Comparison of ENCODE assay signal across 8 cellular contexts in genomic region chr7:5694221-5694754, GRCh38.
DNase-seq lines count a peak whose midpoint lies in the region; TF ChIP-seq lines count a peak whose summit lies in the region.

No MANE protein-coding gene starts in this region.

- DNase-seq in Daoy (ENCODE audit: low read depth) (peak; percentile 33), SK-N-MC (ENCODE audit: low read depth, low spot score) (no peak), esophagus squamous epithelium (lab: John Stamatoyannopoulos, UW) (no peak), prostate gland (ENCODE audit: low spot score) (no peak), NCI-H1092 treated with DMSO at 0.1 percent for 48 hours (lab: John Stamatoyannopoulos, UW) (no peak), DMS153 treated with DMSO at 0.1 percent for 48 hours (lab: John Stamatoyannopoulos, UW; ENCODE audit: unreplicated experiment) (no peak), SJCRH30 (no peak), COLO829 (ENCODE audit: low spot score) (no peak)

- H3K4me1 ChIP-seq in esophagus squamous epithelium, result peaks cover 66 to 100% (median 85%) of the 10 kb centered on the region in 3 donors
- peaks cover 45% of the 10 kb centered on the region for H3K4me1 ChIP-seq in prostate gland (replicated peaks)
- peaks cover 52% of the 10 kb centered on the region for H3K4me1 ChIP-seq in SJCRH30

- intact Hi-C loops in esophagus squamous epithelium (cut with DNase I) (no loop called here), prostate gland (cut with DNase I) (no loop called here)

- H3K4me3 ChIP-seq in SK-N-MC, result no peak overlapping the region
- peak overlapping the region in 3 of 4 donors; percentile 30 to 63 (median 32) for H3K4me3 ChIP-seq in esophagus squamous epithelium
- H3K4me3 ChIP-seq in prostate gland, result no peak overlapping the region
- H3K4me3 ChIP-seq in SJCRH30, result no peak overlapping the region

- H3K27me3 ChIP-seq in esophagus squamous epithelium, result no peaks in the 10 kb centered on the region
- H3K27me3 ChIP-seq in prostate gland (replicated peaks; ENCODE audit: insufficient read depth), result no peaks in the 10 kb centered on the region
- H3K27me3 ChIP-seq in SJCRH30, result no peaks in the 10 kb centered on the region

- H3K9me3 ChIP-seq in SK-N-MC (ENCODE audit: low read depth, low read length) (no peaks in the 10 kb centered on the region), esophagus squamous epithelium (no peaks in the 10 kb centered on the region), prostate gland (no peaks in the 10 kb centered on the region), SJCRH30 (replicated peaks) (no peaks in the 10 kb centered on the region)

- no peak overlapping the region for H3K9ac ChIP-seq in SK-N-MC (ENCODE audit: insufficient read length)

- TF ChIP-seq POLR2A in esophagus squamous epithelium (IDR thresholded peaks at IDR 0.05), result no peak
- no peak for TF ChIP-seq POLR2A in prostate gland (IDR thresholded peaks at IDR 0.05)

- no peak for TF ChIP-seq CTCF in esophagus squamous epithelium (IDR thresholded peaks at IDR 0.05)
- no peak for TF ChIP-seq CTCF in prostate gland (IDR thresholded peaks at IDR 0.05)

- H3K27ac ChIP-seq in SK-N-MC (peak overlapping the region; percentile 97; the same call in 1 of the 2 replicates), esophagus squamous epithelium (peak overlapping the region; percentile 50 to 96 (median 84)), prostate gland (peak overlapping the region; percentile 69 to 73), SJCRH30 (no peak overlapping the region)

- H3K36me3 ChIP-seq in SK-N-MC (ENCODE audit: insufficient read depth, low read length), result peaks cover 4% of the 10 kb centered on the region; the same call in 1 of the 2 replicates
- peaks cover 0 to 20% (median 0%) of the 10 kb centered on the region in 3 donors for H3K36me3 ChIP-seq in esophagus squamous epithelium
- no peaks in the 10 kb centered on the region for H3K36me3 ChIP-seq in prostate gland
- no peaks in the 10 kb centered on the region for H3K36me3 ChIP-seq in SJCRH30

- 51 to 58% methylated on average over 5 of the region's 5 CpGs for WGBS in esophagus squamous epithelium, 2 donors
- 47% methylated on average over 5 of the region's 5 CpGs for WGBS in prostate gland

Comparison
In these comparisons a context has a peak if more than half of its experiments do, and no peak if none do; other contexts are left out.
1. H3K4me3 ChIP-seq: peak in esophagus squamous epithelium (3 of 4); none in SK-N-MC (single experiment), prostate gland (0 of 2) and SJCRH30 (single experiment).